Comparison of ENCODE assay signal across 11 cellular contexts in the genomic region with DNA sequence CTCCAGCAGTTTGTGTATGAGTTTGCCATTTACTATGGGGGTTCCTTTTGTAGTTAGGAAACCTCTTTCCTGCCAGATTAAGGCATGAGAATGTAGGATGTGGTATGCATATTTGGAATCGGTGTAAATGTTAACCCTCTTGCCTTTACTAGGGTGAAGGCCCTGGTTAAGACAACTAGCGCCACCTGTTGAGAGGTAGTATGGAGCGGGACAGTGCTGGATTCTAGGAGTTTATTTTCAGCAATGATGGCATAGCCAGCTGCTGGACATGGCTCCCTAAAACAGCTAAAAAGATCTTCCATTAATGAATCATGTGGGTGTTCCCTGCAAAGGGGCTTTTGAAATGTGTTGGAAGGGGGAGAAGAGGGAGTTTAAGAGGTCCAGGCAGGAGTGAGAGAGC. TPM values are rescaled to one million over a fixed set of nuclear protein-coding genes. Genes with fewer than 3 reads are reported as not detected.
DNase-seq lines count a peak whose midpoint lies in the region; ATAC-seq and TF ChIP-seq lines count a peak whose summit lies in the region.
"Had no signal": no experiment of that assay in that cellular context is flagged by ENCODE, and none has a peak within 500 bp of the region (broad histone marks: within the 10 kb centered on the region; RNA-seq: fewer than 3 reads in every experiment).

No MANE protein-coding gene starts in this region.

- no peaks in the 10 kb centered on the region for H3K4me1 Mint-ChIP-seq in activated naive CD8-positive, alpha-beta T cell treated with anti-CD3 and anti-CD28 coated beads, Interleukin-2, amount 50 U/mL, for 24 hours
- H3K4me1 Mint-ChIP-seq in immature natural killer cell = no peaks in the 10 kb centered on the region
- H3K4me1 Mint-ChIP-seq: CD4-positive, alpha-beta memory T cell; neural crest cell had no signal

- no peaks in the 10 kb centered on the region for H3K9me3 ChIP-seq in left ventricle myocardium inferior (replicated peaks)

- intact Hi-C loops in left ventricle myocardium inferior (cut with micrococcal nuclease) = no loop called here
- intact Hi-C loops in Right ventricle myocardium inferior (cut with DNase I) = no loop called here

- H3K36me3 ChIP-seq in left ventricle myocardium inferior = no peaks in the 10 kb centered on the region

- H3K27me3 Mint-ChIP-seq in activated naive CD8-positive, alpha-beta T cell treated with anti-CD3 and anti-CD28 coated beads, Interleukin-2, amount 50 U/mL, for 24 hours = peaks cover 2% of the 10 kb centered on the region
- H3K27me3 Mint-ChIP-seq in immature natural killer cell (ENCODE audit: low read depth in 3 of 3) = peaks cover 4 to 6% (median 4%) of the 10 kb centered on the region in 3 donors
- H3K27me3 Mint-ChIP-seq: CD4-positive, alpha-beta memory T cell had no signal

- no peaks in the 10 kb centered on the region for H3K27me3 ChIP-seq in left ventricle myocardium inferior (ENCODE audit: low read depth)

- H3K27ac Mint-ChIP-seq in activated naive CD8-positive, alpha-beta T cell treated with anti-CD3 and anti-CD28 coated beads, Interleukin-2, amount 50 U/mL, for 24 hours = no peak overlapping the region
- no peak overlapping the region for H3K27ac Mint-ChIP-seq in immature natural killer cell
- H3K27ac Mint-ChIP-seq: activated naive CD8-positive, alpha-beta T cell; CD4-positive, alpha-beta memory T cell had no signal

- ATAC-seq in Right ventricle myocardium inferior = no peak
- ATAC-seq in activated naive CD8-positive, alpha-beta T cell treated with anti-CD3 and anti-CD28 coated beads, Interleukin-2, amount 50 U/mL, for 24 hours = no peak
- no peak for ATAC-seq in HG03571 (IDR thresholded peaks at IDR 0.05; ENCODE audit: unreplicated experiment)

- no peaks in the 10 kb centered on the region for H3K36me3 Mint-ChIP-seq in activated naive CD8-positive, alpha-beta T cell treated with anti-CD3 and anti-CD28 coated beads, Interleukin-2, amount 50 U/mL, for 24 hours (ENCODE audit: low read depth)
- H3K36me3 Mint-ChIP-seq in immature natural killer cell = no peaks in the 10 kb centered on the region

- no peak for DNase-seq in left ventricle myocardium inferior
- DNase-seq in Right ventricle myocardium inferior (ENCODE audit: missing footprints) = no peak
- DNase-seq in activated naive CD8-positive, alpha-beta T cell treated with anti-CD3 and anti-CD28 coated beads, Interleukin-2, amount 50 U/mL, for 24 hours = peak; percentile 6
- DNase-seq in stimulated activated CD8-positive, alpha-beta memory T cell treated with anti-CD3 and anti-CD28 coated beads, Interleukin-4, amount 100 ng/mL, for 48 hours = peak; percentile 36
- DNase-seq in immature natural killer cell = no peak
- no peak for DNase-seq in NK-92 (lab: John Stamatoyannopoulos, UW; ENCODE audit: unreplicated experiment)
- DNase-seq: CD4-positive, alpha-beta memory T cell had no signal

- TF ChIP-seq CTCF in left ventricle myocardium inferior (IDR thresholded peaks at IDR 0.05; ENCODE audit: borderline replicate concordance) (peak; percentile 8), LNCAP (IDR thresholded peaks at IDR 0.05) (peak; percentile 28; the same call in 1 of the 2 replicates)

- H3K4me3 ChIP-seq in left ventricle myocardium inferior = no peak overlapping the region

- peaks cover 15% of the 10 kb centered on the region for H3K9me3 Mint-ChIP-seq in activated naive CD8-positive, alpha-beta T cell treated with anti-CD3 and anti-CD28 coated beads, Interleukin-2, amount 50 U/mL, for 24 hours
- peaks cover 0 to 2% (median 0%) of the 10 kb centered on the region in 6 donors for H3K9me3 Mint-ChIP-seq in immature natural killer cell

- no peak overlapping the region for H3K27ac ChIP-seq in left ventricle myocardium inferior (replicated peaks)

- no peak overlapping the region for H3K4me3 Mint-ChIP-seq in activated naive CD8-positive, alpha-beta T cell treated with anti-CD3 and anti-CD28 coated beads, Interleukin-2, amount 50 U/mL, for 24 hours
- H3K4me3 Mint-ChIP-seq in immature natural killer cell = no peak overlapping the region
- H3K4me3 Mint-ChIP-seq: activated naive CD8-positive, alpha-beta T cell; CD4-positive, alpha-beta memory T cell; neural crest cell had no signal

- peaks cover 11% of the 10 kb centered on the region for H3K4me1 ChIP-seq in left ventricle myocardium inferior

RNA-seq across cellular contexts. Expression of a gene that starts 30.7 kb away (rescaled TPM):
- 744 TPM for total RNA-seq in left ventricle myocardium inferior
- 627 TPM for total RNA-seq in Right ventricle myocardium inferior
- polyA plus RNA-seq in immature natural killer cell = under 1 TPM in 1 of 3 donors, not detected in 2; 0.96 TPM
- total RNA-seq: CD4-positive, alpha-beta memory T cell had no signal

Comparison
In these comparisons a context has a peak if more than half of its experiments do, and no peak if none do; other contexts are left out.
1. DNase-seq: peak in activated naive CD8-positive, alpha-beta T cell treated with anti-CD3 and anti-CD28 coated beads, Interleukin-2, amount 50 U/mL, for 24 hours (single experiment) and stimulated activated CD8-positive, alpha-beta memory T cell treated with anti-CD3 and anti-CD28 coated beads, Interleukin-4, amount 100 ng/mL, for 48 hours (single experiment); none in left ventricle myocardium inferior (single experiment), Right ventricle myocardium inferior (single experiment), immature natural killer cell (0 of 3) and NK-92 (single experiment).